In the genomic region with DNA sequence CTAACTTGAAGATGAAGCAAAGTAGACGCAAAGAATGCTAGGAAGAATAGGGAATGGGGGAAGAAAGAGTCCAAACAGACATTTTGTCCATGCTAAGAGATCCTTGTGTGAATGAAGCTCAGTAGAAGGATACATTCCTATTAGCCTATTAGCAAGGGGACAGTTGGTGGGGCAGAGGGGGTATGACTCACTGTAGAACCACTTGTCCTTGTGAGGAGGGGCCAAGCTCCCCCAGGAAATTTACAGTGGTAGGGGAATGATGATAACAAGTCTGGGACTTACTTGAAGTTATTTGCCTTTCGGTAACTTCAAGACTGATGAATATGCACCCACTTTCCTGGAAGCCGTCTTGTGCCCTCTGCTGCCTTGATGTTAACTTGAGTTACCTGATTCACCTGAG, we compare ENCODE assay signal across 24 cellular contexts.
"Had no signal": no experiment of that assay in that cellular context is flagged by ENCODE, and none has a peak within 500 bp of the region (broad histone marks: within the 10 kb centered on the region; RNA-seq: fewer than 3 reads in every experiment).

No MANE protein-coding gene starts in this region.

- H3K36me3 Mint-ChIP-seq: activated naive CD8-positive, alpha-beta T cell; brain had no signal

- DNase-seq: activated CD4-positive, alpha-beta T cell treated with anti-CD3 and anti-CD28 coated beads for 36 hours; activated CD4-positive, alpha-beta T cell treated with anti-CD3 and anti-CD28 coated beads, Interleukin-2, amount 10 ng/mL, durations not matched to agents 7 days and 5 days; activated CD4-positive, alpha-beta T cell treated with anti-CD3 and anti-CD28 coated beads, Interleukin-2, amount 50 U/mL, for 48 hours; activated CD8-positive, alpha-beta T cell treated with anti-CD3 and anti-CD28 coated beads, Interleukin-2, amount 10 ng/mL, durations not matched to agents 7 days and 5 days; activated gamma-delta T cell; activated naive CD4-positive, alpha-beta T cell treated with Interleukin-2 at 50 U/mL for 16 hours; activated naive CD8-positive, alpha-beta T cell treated with anti-CD3 and anti-CD28 coated beads, Interleukin-2, amount 50 U/mL, for 24 hours; activated T-cell treated with anti-CD3 and anti-CD28 coated beads, Interleukin-2, amount 50 U/mL, for 24 hours; anterior cingulate cortex; central memory CD4-positive, alpha-beta T cell; NCI-H1105; NCI-H1436; NCI-H1694; NCI-H1930; NCI-H2081 treated with DMSO at 0.1 percent for 48 hours; NCI-H345; NCI-H524 treated with DMSO at 0.1 percent for 48 hours; SIG-M5 had no signal

- H3K27ac ChIP-seq: RWPE1 had no signal

- H3K9me3 Mint-ChIP-seq: activated CD4-positive, alpha-beta T cell treated with anti-CD3 and anti-CD28 coated beads, Interleukin-2, amount 10 ng/mL, durations not matched to agents 7 days and 5 days; activated naive CD8-positive, alpha-beta T cell treated with anti-CD3 and anti-CD28 coated beads, Interleukin-2, amount 50 U/mL, for 24 hours; activated T-cell treated with anti-CD3 and anti-CD28 coated beads, Interleukin-2, amount 50 U/mL, for 24 hours; activated T-helper 2 cell treated with anti-CD3 and anti-CD28 coated beads, Interferon-gamma antibody, Interleukin-2, Interleukin-4, amounts not matched to agents 10 μg/mL and 5 μg/mL and 100 μg/mL, durations not matched to agents 14 hours and 24 hours and 36 hours had no signal

- ATAC-seq: activated CD4-positive, alpha-beta T cell treated with anti-CD3 and anti-CD28 coated beads for 36 hours; activated CD8-positive, alpha-beta T cell treated with anti-CD3 and anti-CD28 coated beads, Interleukin-2, amount 10 ng/mL, durations not matched to agents 7 days and 5 days; activated naive CD8-positive, alpha-beta T cell treated with anti-CD3 and anti-CD28 coated beads, Interleukin-2, amount 50 U/mL, for 24 hours; K562; Panc1 had no signal

- H3K27ac Mint-ChIP-seq: activated CD4-positive, alpha-beta T cell treated with anti-CD3 and anti-CD28 coated beads for 36 hours; activated CD4-positive, alpha-beta T cell treated with anti-CD3 and anti-CD28 coated beads, Interleukin-2, amount 10 ng/mL, durations not matched to agents 7 days and 5 days; activated CD8-positive, alpha-beta T cell treated with anti-CD3 and anti-CD28 coated beads, Interleukin-2, amount 10 ng/mL, durations not matched to agents 7 days and 5 days; activated naive CD8-positive, alpha-beta T cell; activated naive CD8-positive, alpha-beta T cell treated with anti-CD3 and anti-CD28 coated beads, Interleukin-2, amount 50 U/mL, for 24 hours; activated T-cell treated with anti-CD3 and anti-CD28 coated beads, Interleukin-2, amount 50 U/mL, for 24 hours; activated T-helper 2 cell treated with anti-CD3 and anti-CD28 coated beads, Interferon-gamma antibody, Interleukin-2, Interleukin-4, amounts not matched to agents 10 μg/mL and 5 μg/mL and 100 μg/mL, durations not matched to agents 14 hours and 24 hours and 36 hours; brain had no signal

- H3K4me3 ChIP-seq: K562 had no signal

- H3K4me3 Mint-ChIP-seq: activated CD4-positive, alpha-beta T cell treated with anti-CD3 and anti-CD28 coated beads for 36 hours; activated CD4-positive, alpha-beta T cell treated with anti-CD3 and anti-CD28 coated beads, Interleukin-2, amount 10 ng/mL, durations not matched to agents 7 days and 5 days; activated CD8-positive, alpha-beta T cell treated with anti-CD3 and anti-CD28 coated beads, Interleukin-2, amount 10 ng/mL, durations not matched to agents 7 days and 5 days; activated naive CD8-positive, alpha-beta T cell; activated naive CD8-positive, alpha-beta T cell treated with anti-CD3 and anti-CD28 coated beads, Interleukin-2, amount 50 U/mL, for 24 hours; activated T-cell treated with anti-CD3 and anti-CD28 coated beads, Interleukin-2, amount 50 U/mL, for 24 hours; brain had no signal

- H3K27me3 Mint-ChIP-seq: activated CD4-positive, alpha-beta T cell treated with anti-CD3 and anti-CD28 coated beads for 36 hours; activated naive CD8-positive, alpha-beta T cell; activated naive CD8-positive, alpha-beta T cell treated with anti-CD3 and anti-CD28 coated beads, Interleukin-2, amount 50 U/mL, for 24 hours had no signal
